Comparison of ENCODE assay signal across 2 cellular contexts in the genomic region with DNA sequence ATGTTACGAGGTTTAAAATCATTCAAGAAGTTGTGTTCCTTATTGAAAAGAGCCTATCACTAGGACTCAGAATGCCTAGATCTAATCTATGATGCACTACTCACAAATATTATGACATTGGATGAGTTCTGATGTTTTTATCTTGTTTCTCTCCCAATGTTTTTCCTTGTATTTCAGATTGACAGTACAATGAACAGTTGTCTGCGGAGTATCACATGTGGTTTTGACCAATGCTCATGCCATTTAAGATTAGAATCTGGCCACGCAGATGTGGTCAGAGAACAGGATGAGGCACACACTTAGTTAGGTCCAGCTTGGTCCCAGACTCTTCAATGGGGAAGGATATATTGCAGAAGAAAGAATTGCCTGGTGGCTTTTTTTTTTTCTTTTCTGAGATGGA.
TF ChIP-seq lines count a peak whose summit lies in the region.

No MANE protein-coding gene starts in this region.

TF ChIP-seq in SK-N-SH, 30 proteins besides CTCF, POLR2A, EP300 and RAD21 (continued from another document):
- TF ChIP-seq, protein P1, sequence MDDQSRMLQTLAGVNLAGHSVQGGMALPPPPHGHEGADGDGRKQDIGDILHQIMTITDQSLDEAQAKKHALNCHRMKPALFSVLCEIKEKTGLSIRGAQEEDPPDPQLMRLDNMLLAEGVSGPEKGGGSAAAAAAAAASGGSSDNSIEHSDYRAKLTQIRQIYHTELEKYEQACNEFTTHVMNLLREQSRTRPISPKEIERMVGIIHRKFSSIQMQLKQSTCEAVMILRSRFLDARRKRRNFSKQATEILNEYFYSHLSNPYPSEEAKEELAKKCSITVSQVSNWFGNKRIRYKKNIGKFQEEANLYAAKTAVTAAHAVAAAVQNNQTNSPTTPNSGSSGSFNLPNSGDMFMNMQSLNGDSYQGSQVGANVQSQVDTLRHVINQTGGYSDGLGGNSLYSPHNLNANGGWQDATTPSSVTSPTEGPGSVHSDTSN (IDR thresholded peaks at IDR 0.05), result peak; percentile 47
- TF ChIP-seq JUND (IDR thresholded peaks at IDR 0.05) (no peak), TCF12 (IDR thresholded peaks at IDR 0.05) (peak; percentile 66)

TF ChIP-seq in SK-N-SH treated with all-trans-retinoic acid at 6 μM for 48 hours, 23 proteins besides CTCF, POLR2A, EP300 and RAD21 (continued from another document):
- TF ChIP-seq BACH2 (CRISPR knock-in tag; IDR thresholded peaks at IDR 0.05; ENCODE audit: borderline replicate concordance) (no peak), CSDC2 (CRISPR knock-in tag; IDR thresholded peaks at IDR 0.05) (no peak), ZNF8 (CRISPR knock-in tag; IDR thresholded peaks at IDR 0.05) (no peak)
